ENCODE assay signal across 23 cellular contexts in genomic region chr1:204672069-204672468, GRCh38. TPM values are rescaled to one million over a fixed set of nuclear protein-coding genes. Genes with fewer than 3 reads are reported as not detected.
DNase-seq lines count a peak whose midpoint lies in the region; ATAC-seq, FAIRE-seq and TF ChIP-seq lines count a peak whose summit lies in the region.
"Had no signal": no experiment of that assay in that cellular context is flagged by ENCODE, and none has a peak within 500 bp of the region (broad histone marks: within the 10 kb centered on the region; RNA-seq: fewer than 3 reads in every experiment).

No MANE protein-coding gene starts in this region.

- no peak for TF ChIP-seq POLR2A in K562 (conservative IDR thresholded peaks at IDR 0.05)

- H3K9me1 ChIP-seq in K562 (ENCODE audit: control insufficient read depth, insufficient read depth, low read length), result peaks cover 4% of the 10 kb centered on the region

- in situ Hi-C loops in Panc1 (cut with HindIII; ENCODE audit: low pct_unique_long_range_greater_than_20kb, low sequenced_read_pairs) (no loop called here), K562 (cut with MboI) (no loop called here), HAP-1 (cut with MboI; ENCODE audit: low sequenced_read_pairs) (no loop called here)

- peak overlapping the region; percentile 84 for H3K4me2 ChIP-seq in K562 (ENCODE audit: insufficient read depth, low read length)
- H3K4me2 ChIP-seq: BLaER1 had no signal

- 0 out of 2 replicates have a peak, but pooled peaks have one; percentile 9 for ATAC-seq in Panc1
- peak; percentile 52 for ATAC-seq in K562
- ATAC-seq in HG03378 (IDR thresholded peaks at IDR 0.05; ENCODE audit: unreplicated experiment), result no peak

- WGBS in K562 (ENCODE audit: insufficient coverage, low coverage, missing lambda C conversion rate), result 38% methylated on average over 6 of the region's 6 CpGs

- no peaks in the 10 kb centered on the region for H3K4me1 ChIP-seq in Panc1 (ENCODE audit: control insufficient read depth, insufficient read depth, low read length)
- H3K4me1 ChIP-seq in K562 (replicated peaks in 1 of 2; ENCODE audit: control insufficient read depth in 2 of 2, insufficient read depth in 2 of 2, low read length in 2 of 2), result peaks cover 34 to 42% of the 10 kb centered on the region in 2 experiments
- H3K4me1 ChIP-seq in HAP-1, result no peaks in the 10 kb centered on the region
- H3K4me1 ChIP-seq in SJCRH30, result no peaks in the 10 kb centered on the region

- no peak overlapping the region for H2AFZ ChIP-seq in K562 (ENCODE audit: low read depth, low read length)

- H3K36me3 ChIP-seq in Panc1 (ENCODE audit: control insufficient read depth, insufficient read depth, low read length), result no peaks in the 10 kb centered on the region
- H3K36me3 ChIP-seq in K562 (ENCODE audit: control insufficient read depth, insufficient read depth, low read length), result no peaks in the 10 kb centered on the region
- no peaks in the 10 kb centered on the region for H3K36me3 ChIP-seq in HAP-1 (replicated peaks)
- no peaks in the 10 kb centered on the region for H3K36me3 ChIP-seq in SJCRH30

- no peak for TF ChIP-seq CTCF in Panc1 (IDR thresholded peaks at IDR 0.05)
- TF ChIP-seq CTCF in K562 (IDR thresholded peaks at IDR 0.05 in 2 of 3, conservative IDR thresholded peaks at IDR 0.05 in 1 of 3; ENCODE audit: insufficient read depth in 2 of 3, low read depth in 1 of 3, low read length in 3 of 3), result no peak
- TF ChIP-seq CTCF in dorsolateral prefrontal cortex (IDR thresholded peaks at IDR 0.05 in 54 of 56, conservative IDR thresholded peaks at IDR 0.05 in 2 of 56; ENCODE audit: low read depth in 1 of 56, partially characterized antibody in 56 of 56), result no peak

- DNase-seq in Panc1 (ENCODE audit: low read depth, low spot score) (no peak), K562 (ENCODE audit: extremely low read depth in 1 of 4, low spot score in 3 of 4) (no peak), dorsolateral prefrontal cortex (no peak), HAP-1 (ENCODE audit: low spot score in 2 of 2) (no peak), SJCRH30 (no peak)
- DNase-seq: 8988T; ACHN; BE2C; CD4-positive, alpha-beta memory T cell; CD4-positive, CD25-positive, alpha-beta regulatory T cell; CD8-positive, alpha-beta memory T cell; COR-L47; DMS79 treated with DMSO at 0.1 percent for 48 hours; GF-D8 had no signal

- H3K4me3 ChIP-seq in Panc1 (ENCODE audit: low read depth in 2 of 2, low read length in 2 of 2), result no peak overlapping the region
- no peak overlapping the region for H3K4me3 ChIP-seq in K562
- H3K4me3 ChIP-seq in dorsolateral prefrontal cortex, result no peak overlapping the region
- no peak overlapping the region for H3K4me3 ChIP-seq in HAP-1
- no peak overlapping the region for H3K4me3 ChIP-seq in SJCRH30
- H3K4me3 ChIP-seq: BLaER1 had no signal

- no peak for FAIRE-seq in K562 (lab: Jason Lieb, UNC)
- FAIRE-seq: A204.1, G401.6, GM12891, GM19239 had no signal

- no peak overlapping the region for H3K27ac ChIP-seq in Panc1 (ENCODE audit: low read length)
- H3K27ac ChIP-seq in K562 (ENCODE audit: extremely low read depth, low read depth, low read length), result peak overlapping the region; percentile 67; the same call in 1 of the 3 replicates
- H3K27ac ChIP-seq in dorsolateral prefrontal cortex, result peak overlapping the region in 38 of 59 donors; percentile 5 to 84 (median 37)
- H3K27ac ChIP-seq in SJCRH30, result no peak overlapping the region
- H3K27ac ChIP-seq: BLaER1 had no signal

- no peak for TF ChIP-seq EP300 in K562 (IDR thresholded peaks at IDR 0.05; ENCODE audit: low read length)

- no peaks in the 10 kb centered on the region; the same call in 1 of the 2 replicates for H4K20me1 ChIP-seq in K562 (replicated peaks; ENCODE audit: control insufficient read depth, insufficient read depth, low read length)

- POLR2A ChIA-PET in Panc1 (lab: Charles Lee), result no interaction called here
- POLR2A ChIA-PET in K562 (lab: Yijun Ruan, JAX), result interaction anchor here (0.5 to 2.2 kb wide), 13 partner anchors 9 to 817 kb away, joined by 3 to 23 read pairs (median 3); no protein-coding TSS in a partner anchor

- no peaks in the 10 kb centered on the region for H3K9me3 ChIP-seq in Panc1 (ENCODE audit: control insufficient read depth, insufficient read depth, low read depth, low read length)
- no peaks in the 10 kb centered on the region for H3K9me3 ChIP-seq in K562 (replicated peaks; ENCODE audit: control insufficient read depth, insufficient read depth, low read depth, low read length)
- H3K9me3 ChIP-seq in HAP-1, result no peaks in the 10 kb centered on the region
- no peaks in the 10 kb centered on the region; the same call in 1 of the 2 replicates for H3K9me3 ChIP-seq in SJCRH30 (replicated peaks)
- H3K9me3 ChIP-seq: BE2C, BLaER1 had no signal

- H3K27me3 ChIP-seq in Panc1 (ENCODE audit: control insufficient read depth, insufficient read depth, low read length) (no peaks in the 10 kb centered on the region; the same call in none of the 2 replicates), K562 (ENCODE audit: control insufficient read depth in 2 of 2, insufficient read depth in 2 of 2, low read length in 2 of 2) (no peaks in the 10 kb centered on the region; a peak in 1 of 5 replicates), dorsolateral prefrontal cortex (no peaks in the 10 kb centered on the region), HAP-1 (ENCODE audit: low read depth) (peaks cover 1% of the 10 kb centered on the region; the same call in 1 of the 2 replicates), SJCRH30 (peaks cover 35% of the 10 kb centered on the region)
- H3K27me3 ChIP-seq: BE2C, BLaER1 had no signal

- CTCF ChIA-PET in Panc1 (lab: Charles Lee), result no interaction called here
- CTCF ChIA-PET in K562 (lab: Yijun Ruan, JAX; ENCODE audit: low intra/inter-chr PET ratio), result no interaction called here

- intact Hi-C loops in Panc1 (cut with micrococcal nuclease; ENCODE audit: unreplicated experiment) (no loop called here), K562 (cut with micrococcal nuclease) (loop anchor here (1.0 to 5.0 kb wide), 4 partner anchors 39 to 105 kb away; no protein-coding TSS in a partner anchor), dorsolateral prefrontal cortex (cut with DNase I) (no loop called here)

- peak overlapping the region in 1 of 2 experiments; percentile 10; a peak in 1 of 4 replicates for H3K9ac ChIP-seq in K562 (ENCODE audit: insufficient read depth in 1 of 2, low read depth in 2 of 2, low read length in 2 of 2)
- H3K9ac ChIP-seq: BLaER1 had no signal

- H3K79me2 ChIP-seq in K562 (ENCODE audit: control insufficient read depth, insufficient read depth, low read length), result no peaks in the 10 kb centered on the region

- BruUV-seq in Panc1 (replicated peaks; lab: Mats Ljungman, UMichigan), result no TSS peak
- BruUV-seq in K562 (replicated peaks; lab: Mats Ljungman, UMichigan), result no TSS peak

- no peak for TF ChIP-seq RAD21 in K562 (CRISPR knock-in tag; conservative IDR thresholded peaks at IDR 0.05 in 1 of 2, IDR thresholded peaks at IDR 0.05 in 1 of 2)

TF ChIP-seq in K562, 482 proteins besides CTCF, POLR2A, EP300 and RAD21 (continues in another document):
- peak; percentile 60 for TF ChIP-seq ZNF592 (IDR thresholded peaks at IDR 0.05)

RNA-seq across cellular contexts. Expression of gene LRRN2, which starts 13.5 kb away (rescaled TPM):
- 2.0 TPM for total RNA-seq in Panc1 (2021; ENCODE audit: unreplicated experiment)
- polyA plus RNA-seq in Panc1 (2012; ENCODE audit: insufficient read length), result 2.5 TPM
- 0.09 TPM in 1 of 2 replicates, not detected in the other for total RNA-seq in K562 (2011; cell fraction: chromatin; rRNA removed; ENCODE audit: low replicate concordance)
- total RNA-seq in K562 (2011; cell fraction: nucleolus; rRNA removed), result 0.17 TPM in 1 of 2 replicates, not detected in the other
- total RNA-seq in K562 (2011; cell fraction: nucleoplasm; rRNA removed), result not detected in 2 replicates
- total RNA-seq in K562 (2014; rRNA removed), result 0.05 TPM in 1 of 2 replicates, not detected in the other
- not detected in 2 replicates for total RNA-seq in K562 (2014; rRNA removed; fragmentation: Illumina TruSeq; extraction: Trizol)
- total RNA-seq in K562 (2015; rRNA removed; fragmentation: Illumina TruSeq; extraction: Trizol), result not detected in 2 replicates
- total RNA-seq in K562 (2021), result not detected in 2 replicates
- polyA plus RNA-seq in K562 (2011; rRNA removed), result not detected in 2 replicates
- polyA plus RNA-seq in K562 (2011; cell fraction: cytosol; rRNA removed), result 0.36 TPM in 1 of 2 replicates, not detected in the other
- not detected in 2 replicates for polyA plus RNA-seq in K562 (2011; cell fraction: nucleus; rRNA removed)
- 0.03 and 0.08 TPM in 2 replicates for polyA plus RNA-seq in K562 (2012)
- polyA plus RNA-seq in K562 (2014; fragmentation: Illumina TruSeq; extraction: Trizol), result 0.06 TPM in 1 of 2 replicates, not detected in the other
- polyA plus RNA-seq in K562 (2014; fragmentation: Nextera tagmentation; extraction: Ambion mirVana), result not detected
- not detected in 2 replicates for polyA plus RNA-seq in K562 (2014; rRNA removed)
- not detected in 2 replicates for polyA minus RNA-seq in K562 (2011; rRNA and poly(A)+ RNA removed)
- not detected in 2 replicates for polyA minus RNA-seq in K562 (2011; cell fraction: cytosol; rRNA and poly(A)+ RNA removed)
- polyA minus RNA-seq in K562 (2011; cell fraction: nucleus; rRNA and poly(A)+ RNA removed), result not detected in 2 replicates
- total RNA-seq in dorsolateral prefrontal cortex, result 10 to 100 TPM; 14.3 to 56.8 (median 35.2) TPM
- not detected in 2 replicates for total RNA-seq in SJCRH30 (2014; rRNA removed; shearing (Covaris generic))
- total RNA-seq: A673; CD4-positive, alpha-beta memory T cell; CD4-positive, CD25-positive, alpha-beta regulatory T cell; CD8-positive, alpha-beta memory T cell had no signal
- polyA plus RNA-seq: AG04450; CD14-positive monocyte; CD4-positive, alpha-beta memory T cell; CD8-positive, alpha-beta memory T cell had no signal

Comparison
In these comparisons a context has a peak if more than half of its experiments do, and no peak if none do; other contexts are left out.
1. H3K27ac ChIP-seq: peak in K562 (single experiment) and dorsolateral prefrontal cortex (38 of 59); none in Panc1 (single experiment) and SJCRH30 (single experiment).